1 cellular context compared by ENCODE assay signal in the genomic region with DNA sequence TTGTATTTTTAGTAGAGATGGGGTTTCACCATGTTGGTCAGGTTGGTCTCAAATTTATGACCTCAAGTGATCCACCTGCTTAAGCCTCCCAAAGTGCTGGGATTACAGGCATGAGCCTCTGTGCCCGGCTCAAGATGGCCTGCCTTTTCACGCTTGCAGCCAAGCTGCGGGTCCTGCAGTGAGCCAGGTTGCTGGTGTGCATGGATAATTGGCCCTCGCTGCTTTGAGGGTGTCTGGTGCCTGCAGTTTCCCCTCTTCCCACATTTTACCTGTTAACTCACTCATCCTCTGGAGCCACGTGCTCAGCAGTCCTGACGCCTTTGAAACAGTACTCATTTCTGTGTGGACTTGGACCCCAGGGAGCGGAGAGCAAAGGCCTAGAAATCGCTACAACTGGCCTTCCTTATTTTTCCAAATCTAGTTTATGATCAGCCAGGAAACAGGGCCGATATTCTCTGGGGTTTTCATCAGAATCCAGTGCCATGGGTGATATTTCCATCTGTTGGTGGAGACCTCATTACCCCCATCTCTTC.
TF ChIP-seq lines count a peak whose summit lies in the region.

No MANE protein-coding gene starts in this region.

TF ChIP-seq in GM23338, 12 proteins besides CTCF, POLR2A, EP300 and RAD21 (continued from another document):
- TF ChIP-seq, protein P1, sequence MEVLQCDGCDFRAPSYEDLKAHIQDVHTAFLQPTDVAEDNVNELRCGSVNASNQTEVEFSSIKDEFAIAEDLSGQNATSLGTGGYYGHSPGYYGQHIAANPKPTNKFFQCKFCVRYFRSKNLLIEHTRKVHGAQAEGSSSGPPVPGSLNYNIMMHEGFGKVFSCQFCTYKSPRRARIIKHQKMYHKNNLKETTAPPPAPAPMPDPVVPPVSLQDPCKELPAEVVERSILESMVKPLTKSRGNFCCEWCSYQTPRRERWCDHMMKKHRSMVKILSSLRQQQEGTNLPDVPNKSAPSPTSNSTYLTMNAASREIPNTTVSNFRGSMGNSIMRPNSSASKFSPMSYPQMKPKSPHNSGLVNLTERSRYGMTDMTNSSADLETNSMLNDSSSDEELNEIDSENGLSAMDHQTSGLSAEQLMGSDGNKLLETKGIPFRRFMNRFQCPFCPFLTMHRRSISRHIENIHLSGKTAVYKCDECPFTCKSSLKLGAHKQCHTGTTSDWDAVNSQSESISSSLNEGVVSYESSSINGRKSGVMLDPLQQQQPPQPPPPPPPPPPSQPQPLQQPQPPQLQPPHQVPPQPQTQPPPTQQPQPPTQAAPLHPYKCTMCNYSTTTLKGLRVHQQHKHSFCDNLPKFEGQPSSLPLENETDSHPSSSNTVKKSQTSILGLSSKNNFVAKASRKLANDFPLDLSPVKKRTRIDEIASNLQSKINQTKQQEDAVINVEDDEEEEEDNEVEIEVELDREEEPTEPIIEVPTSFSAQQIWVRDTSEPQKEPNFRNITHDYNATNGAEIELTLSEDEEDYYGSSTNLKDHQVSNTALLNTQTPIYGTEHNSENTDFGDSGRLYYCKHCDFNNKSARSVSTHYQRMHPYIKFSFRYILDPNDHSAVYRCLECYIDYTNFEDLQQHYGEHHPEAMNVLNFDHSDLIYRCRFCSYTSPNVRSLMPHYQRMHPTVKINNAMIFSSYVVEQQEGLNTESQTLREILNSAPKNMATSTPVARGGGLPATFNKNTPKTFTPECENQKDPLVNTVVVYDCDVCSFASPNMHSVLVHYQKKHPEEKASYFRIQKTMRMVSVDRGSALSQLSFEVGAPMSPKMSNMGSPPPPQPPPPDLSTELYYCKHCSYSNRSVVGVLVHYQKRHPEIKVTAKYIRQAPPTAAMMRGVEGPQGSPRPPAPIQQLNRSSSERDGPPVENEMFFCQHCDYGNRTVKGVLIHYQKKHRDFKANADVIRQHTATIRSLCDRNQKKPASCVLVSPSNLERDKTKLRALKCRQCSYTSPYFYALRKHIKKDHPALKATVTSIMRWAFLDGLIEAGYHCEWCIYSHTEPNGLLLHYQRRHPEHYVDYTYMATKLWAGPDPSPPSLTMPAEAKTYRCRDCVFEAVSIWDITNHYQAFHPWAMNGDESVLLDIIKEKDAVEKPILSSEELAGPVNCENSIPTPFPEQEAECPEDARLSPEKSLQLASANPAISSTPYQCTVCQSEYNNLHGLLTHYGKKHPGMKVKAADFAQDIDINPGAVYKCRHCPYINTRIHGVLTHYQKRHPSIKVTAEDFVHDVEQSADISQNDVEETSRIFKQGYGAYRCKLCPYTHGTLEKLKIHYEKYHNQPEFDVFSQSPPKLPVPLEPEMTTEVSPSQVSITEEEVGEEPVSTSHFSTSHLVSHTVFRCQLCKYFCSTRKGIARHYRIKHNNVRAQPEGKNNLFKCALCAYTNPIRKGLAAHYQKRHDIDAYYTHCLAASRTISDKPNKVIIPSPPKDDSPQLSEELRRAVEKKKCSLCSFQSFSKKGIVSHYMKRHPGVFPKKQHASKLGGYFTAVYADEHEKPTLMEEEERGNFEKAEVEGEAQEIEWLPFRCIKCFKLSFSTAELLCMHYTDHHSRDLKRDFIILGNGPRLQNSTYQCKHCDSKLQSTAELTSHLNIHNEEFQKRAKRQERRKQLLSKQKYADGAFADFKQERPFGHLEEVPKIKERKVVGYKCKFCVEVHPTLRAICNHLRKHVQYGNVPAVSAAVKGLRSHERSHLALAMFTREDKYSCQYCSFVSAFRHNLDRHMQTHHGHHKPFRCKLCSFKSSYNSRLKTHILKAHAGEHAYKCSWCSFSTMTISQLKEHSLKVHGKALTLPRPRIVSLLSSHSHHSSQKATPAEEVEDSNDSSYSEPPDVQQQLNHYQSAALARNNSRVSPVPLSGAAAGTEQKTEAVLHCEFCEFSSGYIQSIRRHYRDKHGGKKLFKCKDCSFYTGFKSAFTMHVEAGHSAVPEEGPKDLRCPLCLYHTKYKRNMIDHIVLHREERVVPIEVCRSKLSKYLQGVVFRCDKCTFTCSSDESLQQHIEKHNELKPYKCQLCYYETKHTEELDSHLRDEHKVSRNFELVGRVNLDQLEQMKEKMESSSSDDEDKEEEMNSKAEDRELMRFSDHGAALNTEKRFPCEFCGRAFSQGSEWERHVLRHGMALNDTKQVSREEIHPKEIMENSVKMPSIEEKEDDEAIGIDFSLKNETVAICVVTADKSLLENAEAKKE (CRISPR knock-in tag; IDR thresholded peaks at IDR 0.05): no peak
- TF ChIP-seq EZH2 (IDR thresholded peaks at IDR 0.05; ENCODE audit: low read depth, unreplicated experiment) (no peak), STAT1 (IDR thresholded peaks at IDR 0.05; ENCODE audit: unreplicated experiment) (no peak), ETS1 (IDR thresholded peaks at IDR 0.05) (no peak), JUNB (IDR thresholded peaks at IDR 0.05; ENCODE audit: unreplicated experiment) (no peak), ZNF331 (CRISPR knock-in tag; IDR thresholded peaks at IDR 0.05; ENCODE audit: low read depth) (no peak)
- TF ChIP-seq, protein P2, sequence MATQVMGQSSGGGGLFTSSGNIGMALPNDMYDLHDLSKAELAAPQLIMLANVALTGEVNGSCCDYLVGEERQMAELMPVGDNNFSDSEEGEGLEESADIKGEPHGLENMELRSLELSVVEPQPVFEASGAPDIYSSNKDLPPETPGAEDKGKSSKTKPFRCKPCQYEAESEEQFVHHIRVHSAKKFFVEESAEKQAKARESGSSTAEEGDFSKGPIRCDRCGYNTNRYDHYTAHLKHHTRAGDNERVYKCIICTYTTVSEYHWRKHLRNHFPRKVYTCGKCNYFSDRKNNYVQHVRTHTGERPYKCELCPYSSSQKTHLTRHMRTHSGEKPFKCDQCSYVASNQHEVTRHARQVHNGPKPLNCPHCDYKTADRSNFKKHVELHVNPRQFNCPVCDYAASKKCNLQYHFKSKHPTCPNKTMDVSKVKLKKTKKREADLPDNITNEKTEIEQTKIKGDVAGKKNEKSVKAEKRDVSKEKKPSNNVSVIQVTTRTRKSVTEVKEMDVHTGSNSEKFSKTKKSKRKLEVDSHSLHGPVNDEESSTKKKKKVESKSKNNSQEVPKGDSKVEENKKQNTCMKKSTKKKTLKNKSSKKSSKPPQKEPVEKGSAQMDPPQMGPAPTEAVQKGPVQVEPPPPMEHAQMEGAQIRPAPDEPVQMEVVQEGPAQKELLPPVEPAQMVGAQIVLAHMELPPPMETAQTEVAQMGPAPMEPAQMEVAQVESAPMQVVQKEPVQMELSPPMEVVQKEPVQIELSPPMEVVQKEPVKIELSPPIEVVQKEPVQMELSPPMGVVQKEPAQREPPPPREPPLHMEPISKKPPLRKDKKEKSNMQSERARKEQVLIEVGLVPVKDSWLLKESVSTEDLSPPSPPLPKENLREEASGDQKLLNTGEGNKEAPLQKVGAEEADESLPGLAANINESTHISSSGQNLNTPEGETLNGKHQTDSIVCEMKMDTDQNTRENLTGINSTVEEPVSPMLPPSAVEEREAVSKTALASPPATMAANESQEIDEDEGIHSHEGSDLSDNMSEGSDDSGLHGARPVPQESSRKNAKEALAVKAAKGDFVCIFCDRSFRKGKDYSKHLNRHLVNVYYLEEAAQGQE (IDR thresholded peaks at IDR 0.05; ENCODE audit: unreplicated experiment): no peak
